Comparison of ENCODE assay signal across 8 cellular contexts in genomic region chr6:111985202-111985731, GRCh38.
A peak's percentile ranks its signal among the peaks of the same experiment; 100 is the strongest.
DNase-seq lines count a peak whose midpoint lies in the region; ATAC-seq and TF ChIP-seq lines count a peak whose summit lies in the region.
"Had no signal": no experiment of that assay in that cellular context is flagged by ENCODE, and none has a peak within 500 bp of the region (broad histone marks: within the 10 kb centered on the region; RNA-seq: fewer than 3 reads in every experiment).

No MANE protein-coding gene starts in this region.

- peaks cover 90 to 95% (median 91%) of the 10 kb centered on the region in 3 donors for H3K4me1 Mint-ChIP-seq in T-cell

- peak overlapping the region; percentile 52 for H3K4me2 ChIP-seq in smooth muscle cell

- peaks cover 17% of the 10 kb centered on the region for H3F3A ChIP-seq in smooth muscle cell (ENCODE audit: low read depth)

- H3K27me3 Mint-ChIP-seq in T-cell, result no peaks in the 10 kb centered on the region

- H3K4me1 ChIP-seq in esophagus muscularis mucosa (peaks cover 0 to 9% (median 6%) of the 10 kb centered on the region in 4 donors), smooth muscle cell (ENCODE audit: low read depth) (peaks cover 10% of the 10 kb centered on the region)

- H3K27ac ChIP-seq in esophagus muscularis mucosa (replicated peaks in 1 of 4) (no peak overlapping the region), smooth muscle cell (ENCODE audit: low read depth) (peak overlapping the region; percentile 96)
- H3K27ac ChIP-seq: SK-N-MC had no signal

- DNase-seq in HT-29 (ENCODE audit: low spot score) (peak; percentile 91), T-cell (peak in 6 of 34 experiments; percentile 5 to 41 (median 20)), esophagus muscularis mucosa (ENCODE audit: extremely low spot score) (peak; percentile 53), smooth muscle cell (lab: John Stamatoyannopoulos, UW; ENCODE audit: unreplicated experiment) (no peak), retina (no peak), left cardiac atrium (no peak)

- ATAC-seq in T-cell (replicated peaks in 1 of 4) (peak; percentile 28 to 65 (median 56)), left cardiac atrium (no peak), GM18873 (IDR thresholded peaks at IDR 0.05; ENCODE audit: low FRiP score, unreplicated experiment) (no peak)

- CTCF ChIA-PET in T-cell (lab: Charles Lee), result interaction anchor here in 1 of 2 donors (0.6 to 1.1 kb wide), 2 partner anchors 11 to 58 kb away, joined by 3 read pairs; no protein-coding TSS in a partner anchor

- H3K9me3 ChIP-seq in esophagus muscularis mucosa (no peaks in the 10 kb centered on the region), smooth muscle cell (replicated peaks; ENCODE audit: low read depth) (no peaks in the 10 kb centered on the region)

- peak overlapping the region; percentile 51 to 86 for H3K27ac Mint-ChIP-seq in T-cell

- no peak overlapping the region for H3K4me3 ChIP-seq in esophagus muscularis mucosa
- H3K4me3 ChIP-seq in smooth muscle cell, result no peak overlapping the region
- H3K4me3 ChIP-seq: SK-N-MC had no signal

- H4K20me1 ChIP-seq in smooth muscle cell (ENCODE audit: low read depth), result no peaks in the 10 kb centered on the region

- intact Hi-C loops in esophagus muscularis mucosa (cut with DNase I), result no loop called here
- intact Hi-C loops in left cardiac atrium (cut with DNase I), result no loop called here

- no peaks in the 10 kb centered on the region for H3K79me2 ChIP-seq in smooth muscle cell (ENCODE audit: low read depth)

- WGBS in esophagus muscularis mucosa, result 87% methylated on average over 4 of the region's 4 CpGs
- WGBS in smooth muscle cell (ENCODE audit: low lambda C conversion rate), result 52% methylated on average over 4 of the region's 4 CpGs

- H3K36me3 ChIP-seq in esophagus muscularis mucosa (no peaks in the 10 kb centered on the region), smooth muscle cell (ENCODE audit: low read depth) (no peaks in the 10 kb centered on the region)

- H3K36me3 Mint-ChIP-seq in T-cell, result no peaks in the 10 kb centered on the region

- TF ChIP-seq CTCF in esophagus muscularis mucosa (IDR thresholded peaks at IDR 0.05) (no peak), smooth muscle cell (IDR thresholded peaks at IDR 0.05; ENCODE audit: borderline replicate concordance, insufficient read depth, poor library complexity, severe bottlenecking) (no peak)

- POLR2A ChIA-PET in T-cell (lab: Charles Lee), result interaction anchor here (0.6 to 1.0 kb wide), 4 partner anchors 12 to 275 kb away, joined by 3 read pairs; no protein-coding TSS in a partner anchor

- H3K9ac ChIP-seq in smooth muscle cell (ENCODE audit: low read depth), result peak overlapping the region; percentile 76

- no peak overlapping the region for H2AFZ ChIP-seq in smooth muscle cell (ENCODE audit: low read depth)

- H3K27me3 ChIP-seq in esophagus muscularis mucosa (no peaks in the 10 kb centered on the region), smooth muscle cell (ENCODE audit: low read depth) (no peaks in the 10 kb centered on the region)

- TF ChIP-seq EP300 in esophagus muscularis mucosa (IDR thresholded peaks at IDR 0.05), result no peak

- H3K4me3 Mint-ChIP-seq in T-cell, result peak overlapping the region in 2 of 3 donors; percentile 2 to 32

- TF ChIP-seq POLR2A in esophagus muscularis mucosa (IDR thresholded peaks at IDR 0.05; ENCODE audit: low read depth), result no peak

- no peaks in the 10 kb centered on the region for H3K9me3 Mint-ChIP-seq in T-cell

Comparison
In these comparisons a context has a peak if more than half of its experiments do, and no peak if none do; other contexts are left out.
1. DNase-seq: peak in HT-29 (single experiment) and esophagus muscularis mucosa (single experiment); none in smooth muscle cell (single experiment), retina (single experiment) and left cardiac atrium (single experiment).
2. ATAC-seq: peak in T-cell (4 of 4); none in left cardiac atrium (0 of 2) and GM18873 (single experiment).